ENCODE assay signal across 23 cellular contexts in genomic region chr6:117986401-117986800, GRCh38.
"Had no signal": no experiment of that assay in that cellular context is flagged by ENCODE, and none has a peak within 500 bp of the region (broad histone marks: within the 10 kb centered on the region; RNA-seq: fewer than 3 reads in every experiment).

No MANE protein-coding gene starts in this region.

- H3K27ac ChIP-seq: coronary artery, epithelial cell of prostate, esophagus squamous epithelium, hepatocyte, parathyroid adenoma, psoas muscle, right lobe of liver, spleen had no signal

- H3K4me3 ChIP-seq: coronary artery, esophagus squamous epithelium, hepatocyte, lung, psoas muscle, right lobe of liver, spleen, transverse colon had no signal

- H3K9ac ChIP-seq: parathyroid adenoma had no signal

- H3K4me2 ChIP-seq: hepatocyte had no signal

- FAIRE-seq: endometrium, kidney had no signal

- H3K36me3 ChIP-seq: esophagus squamous epithelium, right lobe of liver, spleen, transverse colon had no signal

- DNase-seq: effector CD8-positive, alpha-beta T cell; esophagus squamous epithelium; foreskin fibroblast; kidney; left colon; left ventricle myocardium superior; mesenchymal stem cell; naive thymus-derived CD4-positive, alpha-beta T cell; nephron progenitor cell; psoas muscle; retina; right lobe of liver; spleen; stimulated activated CD4-positive, alpha-beta T cell treated with anti-CD3 and anti-CD28 coated beads, Interleukin-15, amount 100 ng/mL, for 24 hours; stimulated activated CD4-positive, alpha-beta T cell treated with anti-CD3 and anti-CD28 coated beads, Interleukin-1b, Interleukin-23, amount 100 ng/mL, for 48 hours; stimulated activated CD4-positive, alpha-beta T cell treated with anti-CD3 and anti-CD28 coated beads, Interleukin-4, amount 100 ng/mL, for 24 hours; transverse colon had no signal

- H3K79me2 ChIP-seq: hepatocyte, parathyroid adenoma had no signal

- H3K27me3 ChIP-seq: esophagus squamous epithelium, hepatocyte, right lobe of liver, spleen, transverse colon had no signal

- H3K4me1 ChIP-seq: esophagus squamous epithelium, parathyroid adenoma, psoas muscle, right lobe of liver, spleen, transverse colon had no signal
